11 cellular contexts compared by ENCODE assay signal in genomic region chr3:187102073-187102634, GRCh38. TPM values are rescaled to one million over a fixed set of nuclear protein-coding genes. Genes with fewer than 3 reads are reported as not detected.
DNase-seq lines count a peak whose midpoint lies in the region; ATAC-seq and TF ChIP-seq lines count a peak whose summit lies in the region.
"Had no signal": no experiment of that assay in that cellular context is flagged by ENCODE, and none has a peak within 500 bp of the region (broad histone marks: within the 10 kb centered on the region; RNA-seq: fewer than 3 reads in every experiment).

No MANE protein-coding gene starts in this region.

- peak overlapping the region; percentile 17 to 27 for H3K4me3 ChIP-seq in CD4-positive, alpha-beta memory T cell (ENCODE audit: low read length in 2 of 2)
- H3K4me3 ChIP-seq in esophagus squamous epithelium, result peak overlapping the region in 3 of 4 donors; percentile 5 to 56 (median 31)
- peak overlapping the region; percentile 2 to 40 (median 16) for H3K4me3 ChIP-seq in gastrocnemius medialis
- H3K4me3 ChIP-seq: lung had no signal

- peaks cover 23% of the 10 kb centered on the region for H3K4me1 ChIP-seq in CD4-positive, alpha-beta memory T cell (ENCODE audit: insufficient read depth, low read length)
- peaks cover 0 to 14% (median 4%) of the 10 kb centered on the region in 3 donors for H3K4me1 ChIP-seq in esophagus squamous epithelium
- H3K4me1 ChIP-seq in gastrocnemius medialis, result peaks cover 3 to 4% of the 10 kb centered on the region in 2 donors

- POLR2A ChIA-PET in CD4-positive, alpha-beta memory T cell (lab: Charles Lee; ENCODE audit: partially characterized antibody), result interaction anchor here (0.9 to 1.8 kb wide), 12 partner anchors 9 to 1165 kb away, joined by 3 to 8 read pairs (median 4); partner anchors contain the start of genes EIF4A2, RPL39L and TRA2B

- peak overlapping the region; percentile 70 to 91 (median 84) for H3K4me3 Mint-ChIP-seq in CD4-positive, alpha-beta memory T cell

- peaks cover 0 to 4% of the 10 kb centered on the region in 2 donors for H3K36me3 Mint-ChIP-seq in CD4-positive, alpha-beta memory T cell

- H3K4me1 Mint-ChIP-seq in CD4-positive, alpha-beta memory T cell, result peaks cover 22 to 33% (median 24%) of the 10 kb centered on the region in 4 donors

- H3K27me3 Mint-ChIP-seq in CD4-positive, alpha-beta memory T cell, result no peaks in the 10 kb centered on the region

- intact Hi-C loops in CD4-positive, alpha-beta memory T cell (cut with micrococcal nuclease), result no loop called here
- intact Hi-C loops in esophagus squamous epithelium (cut with DNase I) (no loop called here), gastrocnemius medialis (cut with DNase I; ENCODE audit: low total_unique reads) (no loop called here)

- no peaks in the 10 kb centered on the region for H3K36me3 ChIP-seq in CD4-positive, alpha-beta memory T cell (ENCODE audit: insufficient read depth, low read length)
- no peaks in the 10 kb centered on the region for H3K36me3 ChIP-seq in esophagus squamous epithelium
- no peaks in the 10 kb centered on the region for H3K36me3 ChIP-seq in gastrocnemius medialis

- peak overlapping the region; percentile 18 for H3K27ac ChIP-seq in CD4-positive, alpha-beta memory T cell (ENCODE audit: low read depth, low read length)
- H3K27ac ChIP-seq in esophagus squamous epithelium (peak overlapping the region in 3 of 4 donors; percentile 46 to 68 (median 66)), gastrocnemius medialis (peak overlapping the region; percentile 5 to 59 (median 52))

- CTCF ChIA-PET in CD4-positive, alpha-beta memory T cell (lab: Charles Lee; ENCODE audit: partially characterized antibody), result interaction anchor here (1.0 to 6.4 kb wide), 13 partner anchors 8 to 253 kb away, joined by 3 to 57 read pairs (median 6); partner anchors contain the start of genes RPL39L and ST6GAL1

- peak; percentile 56 for ATAC-seq in SK-N-SH treated with all-trans-retinoic acid at 6 μM for 48 hours
- no peak for ATAC-seq in gastrocnemius medialis

- no peak for DNase-seq in CD4-positive, alpha-beta memory T cell
- DNase-seq in esophagus squamous epithelium (lab: John Stamatoyannopoulos, UW) (no peak), gastrocnemius medialis (no peak), DMS153 (lab: John Stamatoyannopoulos, UW) (no peak), NCI-H2107 treated with DMSO at 0.1 percent for 48 hours (lab: John Stamatoyannopoulos, UW; ENCODE audit: unreplicated experiment) (no peak), dermis blood vessel endothelial cell (no peak), A172 (ENCODE audit: low spot score) (no peak)
- DNase-seq: cortex of kidney, NCI-H345 had no signal

- H3K9me3 Mint-ChIP-seq in CD4-positive, alpha-beta memory T cell, result peaks cover 0 to 4% (median 0%) of the 10 kb centered on the region in 8 donors

- in situ Hi-C loops in gastrocnemius medialis (cut with MboI; ENCODE audit: low sequenced_read_pairs in 4 of 4), result no loop called here

- no peaks in the 10 kb centered on the region for H3K27me3 ChIP-seq in CD4-positive, alpha-beta memory T cell (ENCODE audit: insufficient read depth, low read length)
- H3K27me3 ChIP-seq in esophagus squamous epithelium (no peaks in the 10 kb centered on the region), gastrocnemius medialis (no peaks in the 10 kb centered on the region)

- no peak for TF ChIP-seq POLR2A in esophagus squamous epithelium (IDR thresholded peaks at IDR 0.05)
- no peak for TF ChIP-seq POLR2A in gastrocnemius medialis (IDR thresholded peaks at IDR 0.05)

- 92 to 100% methylated on average over 1 of the region's 1 CpG for WGBS in esophagus squamous epithelium, 2 donors

- TF ChIP-seq CTCF in esophagus squamous epithelium (IDR thresholded peaks at IDR 0.05) (no peak), gastrocnemius medialis (IDR thresholded peaks at IDR 0.05 in 4 of 5, conservative IDR thresholded peaks at IDR 0.05 in 1 of 5) (no peak)

- H3K27ac Mint-ChIP-seq in CD4-positive, alpha-beta memory T cell, result peak overlapping the region; percentile 4 to 93 (median 88)

- no peaks in the 10 kb centered on the region for H3K9me3 ChIP-seq in CD4-positive, alpha-beta memory T cell (ENCODE audit: control insufficient read depth in 1 of 2, low read length in 2 of 2)
- H3K9me3 ChIP-seq in esophagus squamous epithelium, result no peaks in the 10 kb centered on the region
- no peaks in the 10 kb centered on the region for H3K9me3 ChIP-seq in gastrocnemius medialis

TF ChIP-seq in SK-N-SH treated with all-trans-retinoic acid at 6 μM for 48 hours, 23 proteins besides CTCF, POLR2A, EP300 and RAD21 (continues in another document):
- TF ChIP-seq SNAI2 (CRISPR knock-in tag; IDR thresholded peaks at IDR 0.05) (no peak), ZNF8 (CRISPR knock-in tag; IDR thresholded peaks at IDR 0.05) (no peak), ESRRG (CRISPR knock-in tag; IDR thresholded peaks at IDR 0.05) (no peak), ISL1 (CRISPR knock-in tag; IDR thresholded peaks at IDR 0.05) (no peak), PATZ1 (CRISPR knock-in tag; IDR thresholded peaks at IDR 0.05; ENCODE audit: borderline replicate concordance) (no peak), BACH2 (CRISPR knock-in tag; IDR thresholded peaks at IDR 0.05; ENCODE audit: borderline replicate concordance) (no peak), ZNF70 (CRISPR knock-in tag; IDR thresholded peaks at IDR 0.05) (no peak), GLIS3 (CRISPR knock-in tag; IDR thresholded peaks at IDR 0.05) (no peak), CSRNP3 (CRISPR knock-in tag; IDR thresholded peaks at IDR 0.05) (no peak), OSR1 (CRISPR knock-in tag; IDR thresholded peaks at IDR 0.05) (no peak), TOX (CRISPR knock-in tag; IDR thresholded peaks at IDR 0.05; ENCODE audit: borderline replicate concordance) (no peak), RARB (CRISPR knock-in tag; IDR thresholded peaks at IDR 0.05) (no peak), CSDC2 (CRISPR knock-in tag; IDR thresholded peaks at IDR 0.05) (no peak), CREB5 (CRISPR knock-in tag; IDR thresholded peaks at IDR 0.05; ENCODE audit: low read depth) (no peak), PPARA (CRISPR knock-in tag; IDR thresholded peaks at IDR 0.05; ENCODE audit: borderline replicate concordance) (no peak)
- TF ChIP-seq, protein P1, sequence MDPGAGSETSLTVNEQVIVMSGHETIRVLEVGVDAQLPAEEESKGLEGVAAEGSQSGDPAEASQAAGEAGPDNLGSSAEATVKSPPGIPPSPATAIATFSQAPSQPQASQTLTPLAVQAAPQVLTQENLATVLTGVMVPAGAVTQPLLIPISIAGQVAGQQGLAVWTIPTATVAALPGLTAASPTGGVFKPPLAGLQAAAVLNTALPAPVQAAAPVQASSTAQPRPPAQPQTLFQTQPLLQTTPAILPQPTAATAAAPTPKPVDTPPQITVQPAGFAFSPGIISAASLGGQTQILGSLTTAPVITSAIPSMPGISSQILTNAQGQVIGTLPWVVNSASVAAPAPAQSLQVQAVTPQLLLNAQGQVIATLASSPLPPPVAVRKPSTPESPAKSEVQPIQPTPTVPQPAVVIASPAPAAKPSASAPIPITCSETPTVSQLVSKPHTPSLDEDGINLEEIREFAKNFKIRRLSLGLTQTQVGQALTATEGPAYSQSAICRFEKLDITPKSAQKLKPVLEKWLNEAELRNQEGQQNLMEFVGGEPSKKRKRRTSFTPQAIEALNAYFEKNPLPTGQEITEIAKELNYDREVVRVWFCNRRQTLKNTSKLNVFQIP (CRISPR knock-in tag; IDR thresholded peaks at IDR 0.05; ENCODE audit: borderline replicate concordance, low read depth), result no peak

RNA-seq across cellular contexts. Expression of gene RPL39L, which starts 37.1 kb away (rescaled TPM):
- 1 to 10 TPM; 2.6 to 3.6 TPM for total RNA-seq in CD4-positive, alpha-beta memory T cell
- polyA plus RNA-seq in CD4-positive, alpha-beta memory T cell, result 10 to 100 TPM in 1 of 2 donors, 1 to 10 TPM in 1; 7.2 to 15.7 TPM
- 10 to 100 TPM in 2 of 4 donors, 1 to 10 TPM in 2; 2.4 to 18.6 (median 12.4) TPM for total RNA-seq in esophagus squamous epithelium
- 1 to 10 TPM in 1 of 4 donors, under 1 TPM in 1, not detected in 2; 0.71 to 1.6 TPM for total RNA-seq in gastrocnemius medialis
- 9.7 and 14.6 TPM in 2 replicates for total RNA-seq in dermis blood vessel endothelial cell
- 154 and 237 TPM in 2 replicates for total RNA-seq in A172 (2014; rRNA removed; shearing (Covaris generic))
